Comparison of ENCODE assay signal across 1 cellular context in genomic region chr6:138162947-138163569, GRCh38.
A peak's percentile ranks its signal among the peaks of the same experiment; 100 is the strongest.
TF ChIP-seq lines count a peak whose summit lies in the region.

No MANE protein-coding gene starts in this region.

TF ChIP-seq in GM12878, 131 proteins besides CTCF, POLR2A, EP300 and RAD21:
- TF ChIP-seq EZH2 (IDR thresholded peaks at IDR 0.05; ENCODE audit: borderline replicate concordance, control insufficient read depth, low read depth, low read length), result peak; percentile 27; the same call in 1 of the 2 replicates
- no peak for TF ChIP-seq PKNOX1 (IDR thresholded peaks at IDR 0.05)
- TF ChIP-seq WRNIP1 (IDR thresholded peaks at IDR 0.05; ENCODE audit: borderline replicate concordance, low read depth, low read length), result no peak
- TF ChIP-seq RCOR1 (conservative IDR thresholded peaks at IDR 0.05; ENCODE audit: low read depth, low read length), result no peak
- TF ChIP-seq TBL1XR1 (IDR thresholded peaks at IDR 0.05; ENCODE audit: low read depth, low read length), result no peak
